23 cellular contexts compared by ENCODE assay signal in the genomic region with DNA sequence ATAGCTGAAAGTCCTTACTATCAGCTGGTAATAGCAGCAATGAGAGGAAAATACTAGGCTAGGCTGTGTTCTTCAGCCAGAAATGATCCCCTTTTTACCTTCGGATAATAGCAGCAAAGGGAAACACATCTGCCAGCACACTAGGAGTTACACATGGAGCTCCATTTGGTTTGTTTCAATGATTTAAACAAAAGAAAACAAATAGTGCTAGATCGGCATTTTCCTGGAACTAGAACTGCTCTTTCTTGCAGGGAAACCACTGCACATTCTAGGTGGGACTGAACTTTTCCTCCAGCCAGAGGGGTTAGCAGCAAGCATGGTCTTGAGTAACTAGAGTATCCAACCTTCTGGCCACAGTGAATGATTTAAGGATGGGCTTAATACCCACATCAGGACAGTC.
A peak's percentile ranks its signal among the peaks of the same experiment; 100 is the strongest.
DNase-seq lines count a peak whose midpoint lies in the region; ATAC-seq, FAIRE-seq and TF ChIP-seq lines count a peak whose summit lies in the region.
"Had no signal": no experiment of that assay in that cellular context is flagged by ENCODE, and none has a peak within 500 bp of the region (broad histone marks: within the 10 kb centered on the region; RNA-seq: fewer than 3 reads in every experiment).

No MANE protein-coding gene starts in this region.

- in situ Hi-C loops in HepG2 (cut with HindIII; ENCODE audit: extremely low pct_ligation_motif_present, low pct_unique_long_range_greater_than_20kb): no loop called here

- H3K79me2 ChIP-seq in HepG2 (ENCODE audit: insufficient read depth, low read length) (no peaks in the 10 kb centered on the region), KMS-11 (ENCODE audit: insufficient read depth, low read depth) (no peaks in the 10 kb centered on the region), osteoblast (ENCODE audit: insufficient read depth, low read length) (no peaks in the 10 kb centered on the region)

- DNase-seq in HepG2 (ENCODE audit: low spot score) (no peak), right lobe of liver (no peak), tibial artery (no peak), osteoblast (ENCODE audit: insufficient read length, low spot score, missing footprints) (no peak), NCI-H1105 (lab: John Stamatoyannopoulos, UW) (no peak)
- DNase-seq: ACHN; AML-193; BE2C; CD4-positive, alpha-beta T cell; CD8-positive, alpha-beta memory T cell; DMS 273 treated with DMSO at 0.1 percent for 48 hours; DMS79; EL; GDM1; GOT3; H7 had no signal

- no peak for TF ChIP-seq EP300 in HepG2 (IDR thresholded peaks at IDR 0.05; ENCODE audit: low read depth in 2 of 2, low read length in 2 of 2)
- no peak for TF ChIP-seq EP300 in HepG2 (CRISPR knock-in tag; IDR thresholded peaks at IDR 0.05; ENCODE audit: borderline replicate concordance)

- no peak for ATAC-seq in HepG2
- ATAC-seq in right lobe of liver: no peak
- ATAC-seq: GM12878, HCT116 had no signal

- H3K9ac ChIP-seq in HepG2 (ENCODE audit: insufficient read depth, low read depth, low read length): no peak overlapping the region
- no peak overlapping the region for H3K9ac ChIP-seq in KMS-11
- H3K9ac ChIP-seq: BLaER1 treated with 17β-estradiol and CSF1 and Interleukin-3, amounts not matched to agents 10 nM and 100 nM had no signal

- no peak for FAIRE-seq in HepG2 (lab: Jason Lieb, UNC)
- FAIRE-seq: A204.1, GM12878, GM18507 had no signal

- TF ChIP-seq POLR2A in HepG2 (IDR thresholded peaks at IDR 0.05; ENCODE audit: insufficient read depth in 1 of 2, low read depth in 2 of 2, low read length in 2 of 2): no peak
- TF ChIP-seq POLR2A in right lobe of liver (IDR thresholded peaks at IDR 0.05): no peak

- H3K4me1 ChIP-seq in HepG2 (ENCODE audit: insufficient read depth, low read length): no peaks in the 10 kb centered on the region
- H3K4me1 ChIP-seq in right lobe of liver: no peaks in the 10 kb centered on the region
- peaks cover 40% of the 10 kb centered on the region for H3K4me1 ChIP-seq in KMS-11 (ENCODE audit: low read depth, poor library complexity, severe bottlenecking)
- peaks cover 0 to 51% (median 9%) of the 10 kb centered on the region in 4 donors for H3K4me1 ChIP-seq in tibial artery
- H3K4me1 ChIP-seq in osteoblast (ENCODE audit: insufficient read depth, low read length): no peaks in the 10 kb centered on the region
- H3K4me1 ChIP-seq: BLaER1 treated with 17β-estradiol and CSF1 and Interleukin-3, amounts not matched to agents 10 nM and 100 nM had no signal

- H4K20me1 ChIP-seq in HepG2 (ENCODE audit: insufficient read depth, low read length) (no peaks in the 10 kb centered on the region), KMS-11 (ENCODE audit: insufficient read depth) (no peaks in the 10 kb centered on the region), osteoblast (ENCODE audit: insufficient read depth, low read length) (no peaks in the 10 kb centered on the region)
- H4K20me1 ChIP-seq: BLaER1 treated with 17β-estradiol and CSF1 and Interleukin-3, amounts not matched to agents 10 nM and 100 nM had no signal

- H3K27ac ChIP-seq in HepG2 (ENCODE audit: extremely low read length, insufficient read depth, low read length) (no peak overlapping the region), right lobe of liver (no peak overlapping the region), KMS-11 (no peak overlapping the region), tibial artery (peak overlapping the region; percentile 67 to 69), osteoblast (ENCODE audit: low read depth, low read length) (no peak overlapping the region)
- H3K27ac ChIP-seq: 22Rv1; BLaER1 treated with 17β-estradiol and CSF1 and Interleukin-3, amounts not matched to agents 10 nM and 100 nM had no signal

- no peak for TF ChIP-seq RAD21 in HepG2 (CRISPR knock-in tag; IDR thresholded peaks at IDR 0.05)

- no peak overlapping the region for H3K4me3 ChIP-seq in HepG2 (replicated peaks in 1 of 3; ENCODE audit: insufficient read depth in 1 of 3, low read depth in 2 of 3, low read length in 3 of 3)
- H3K4me3 ChIP-seq in right lobe of liver: no peak overlapping the region
- H3K4me3 ChIP-seq in KMS-11 (IDR thresholded peaks at IDR 0.05; ENCODE audit: insufficient read depth, low read depth, low read length): no peak overlapping the region
- no peak overlapping the region for H3K4me3 ChIP-seq in tibial artery
- H3K4me3 ChIP-seq in osteoblast (ENCODE audit: insufficient read depth, low read length): no peak overlapping the region
- H3K4me3 ChIP-seq: BLaER1 treated with 17β-estradiol and CSF1 and Interleukin-3, amounts not matched to agents 10 nM and 100 nM; GM12878 had no signal

- POLR2A ChIA-PET in HepG2 (lab: Yijun Ruan, JAX): no interaction called here

- CTCF ChIA-PET in HepG2 (lab: Yijun Ruan, JAX; ENCODE audit: low intra/inter-chr PET ratio, low total read pairs): no interaction called here

- TF ChIP-seq CTCF in HepG2 (CRISPR knock-in tag; IDR thresholded peaks at IDR 0.05) (no peak), right lobe of liver (IDR thresholded peaks at IDR 0.05) (no peak), KMS-11 (conservative IDR thresholded peaks at IDR 0.05; ENCODE audit: low read depth, low read length) (no peak), tibial artery (IDR thresholded peaks at IDR 0.05) (no peak), osteoblast (IDR thresholded peaks at IDR 0.05; ENCODE audit: extremely low read depth, low read depth, low read length) (no peak)

- H3K27me3 ChIP-seq in HepG2 (ENCODE audit: control insufficient read depth in 1 of 2, insufficient read depth in 2 of 2, low read length in 2 of 2) (no peaks in the 10 kb centered on the region), right lobe of liver (no peaks in the 10 kb centered on the region), KMS-11 (ENCODE audit: insufficient read depth, low read depth) (no peaks in the 10 kb centered on the region), tibial artery (no peaks in the 10 kb centered on the region), osteoblast (ENCODE audit: insufficient read depth, low read length) (no peaks in the 10 kb centered on the region)
- H3K27me3 ChIP-seq: BE2C; BLaER1 treated with 17β-estradiol and CSF1 and Interleukin-3, amounts not matched to agents 10 nM and 100 nM had no signal

- H3K36me3 ChIP-seq in HepG2 (replicated peaks in 1 of 2; ENCODE audit: control insufficient read depth in 1 of 2, insufficient read depth in 2 of 2, low read length in 2 of 2): no peaks in the 10 kb centered on the region
- H3K36me3 ChIP-seq in right lobe of liver: no peaks in the 10 kb centered on the region
- no peaks in the 10 kb centered on the region for H3K36me3 ChIP-seq in KMS-11 (ENCODE audit: insufficient read depth)
- H3K36me3 ChIP-seq in tibial artery: no peaks in the 10 kb centered on the region
- no peaks in the 10 kb centered on the region for H3K36me3 ChIP-seq in osteoblast (ENCODE audit: insufficient read depth, low read length)
- H3K36me3 ChIP-seq: BE2C; BLaER1 treated with 17β-estradiol and CSF1 and Interleukin-3, amounts not matched to agents 10 nM and 100 nM had no signal

- intact Hi-C loops in HepG2 (cut with micrococcal nuclease; ENCODE audit: unreplicated experiment): no loop called here
- intact Hi-C loops in right lobe of liver (cut with DNase I): no loop called here
- intact Hi-C loops in tibial artery (cut with DNase I; ENCODE audit: low total_unique reads): no loop called here

- H3K9me3 ChIP-seq in HepG2 (ENCODE audit: low read length) (no peaks in the 10 kb centered on the region), right lobe of liver (no peaks in the 10 kb centered on the region), tibial artery (no peaks in the 10 kb centered on the region), osteoblast (ENCODE audit: low read depth, low read length) (no peaks in the 10 kb centered on the region)
- H3K9me3 ChIP-seq: BE2C had no signal

- 0% methylated on average over 2 of the region's 2 CpGs for WGBS in HepG2 (ENCODE audit: low lambda C conversion rate)
- WGBS in right lobe of liver (ENCODE audit: insufficient coverage, low coverage, low lambda C conversion rate, missing lambda C conversion rate): 30% methylated on average over 2 of the region's 2 CpGs

- BruUV-seq in HepG2 (replicated peaks; lab: Mats Ljungman, UMichigan): no TSS peak

- H3K4me2 ChIP-seq in HepG2 (ENCODE audit: low read depth, low read length) (no peak overlapping the region), KMS-11 (0 out of 2 replicates have a peak overlapping the region, but pooled peaks have one; percentile 19), osteoblast (ENCODE audit: insufficient read depth, low read length) (no peak overlapping the region)
- H3K4me2 ChIP-seq: BLaER1 treated with 17β-estradiol and CSF1 and Interleukin-3, amounts not matched to agents 10 nM and 100 nM had no signal

- H2AFZ ChIP-seq in HepG2 (ENCODE audit: low read length) (no peak overlapping the region), KMS-11 (ENCODE audit: low read depth) (no peak overlapping the region), osteoblast (ENCODE audit: low read length) (no peak overlapping the region)

TF ChIP-seq in HepG2, 621 proteins besides CTCF, POLR2A, EP300 and RAD21:
- peak; percentile 59 to 74; a peak in 3 of 4 replicates for TF ChIP-seq MAFK (conservative IDR thresholded peaks at IDR 0.05 in 1 of 2, IDR thresholded peaks at IDR 0.05 in 1 of 2; ENCODE audit: low read length in 2 of 2)
- no peak for TF ChIP-seq TP53 (CRISPR knock-in tag; conservative IDR thresholded peaks at IDR 0.05)
- peak; percentile 39; the same call in 1 of the 2 replicates for TF ChIP-seq MAFF (IDR thresholded peaks at IDR 0.05; ENCODE audit: low read depth, low read length)

Comparison
In these comparisons a context has a peak if more than half of its experiments do, and no peak if none do; other contexts are left out.
1. H3K27ac ChIP-seq: peak in tibial artery (2 of 2); none in HepG2 (single experiment), right lobe of liver (0 of 3), KMS-11 (single experiment) and osteoblast (single experiment).